ENCODE assay signal across 13 cellular contexts in genomic region chr5:29296548-29296947, GRCh38.
"Had no signal": no experiment of that assay in that cellular context is flagged by ENCODE, and none has a peak within 500 bp of the region (broad histone marks: within the 10 kb centered on the region; RNA-seq: fewer than 3 reads in every experiment).

No MANE protein-coding gene starts in this region.

- H3K36me3 ChIP-seq: neural progenitor cell, pancreas, thyroid gland had no signal

- H3K4me3 ChIP-seq: lung, neural progenitor cell, pancreas, psoas muscle, thyroid gland had no signal

- H3K9me3 ChIP-seq: pancreas, psoas muscle, thyroid gland had no signal

- H3K4me1 ChIP-seq: neural progenitor cell, pancreas, psoas muscle, thyroid gland had no signal

- ATAC-seq: natural killer cell treated with Interleukin-12 subunit alpha and Interleukin-12 subunit beta and Interleukin-15 and Interleukin-18, amount 100 ng/mL, for 72 hours; pancreas; psoas muscle had no signal

- DNase-seq: endodermal cell; mesenchymal stem cell; midbrain; occipital lobe; small intestine; stimulated activated CD4-positive, alpha-beta T cell treated with anti-CD3 and anti-CD28 coated beads, Interleukin-2, amount 100 ng/mL, for 48 hours; stimulated activated naive CD4-positive, alpha-beta T cell treated with Interleukin-2 at 50 U/mL for 16 hours; thyroid gland had no signal

- H3K27me3 ChIP-seq: neural progenitor cell, pancreas, thyroid gland had no signal

- H3K27ac ChIP-seq: neural progenitor cell, pancreas, psoas muscle, thyroid gland had no signal
